9 cellular contexts compared by ENCODE assay signal in the genomic region with DNA sequence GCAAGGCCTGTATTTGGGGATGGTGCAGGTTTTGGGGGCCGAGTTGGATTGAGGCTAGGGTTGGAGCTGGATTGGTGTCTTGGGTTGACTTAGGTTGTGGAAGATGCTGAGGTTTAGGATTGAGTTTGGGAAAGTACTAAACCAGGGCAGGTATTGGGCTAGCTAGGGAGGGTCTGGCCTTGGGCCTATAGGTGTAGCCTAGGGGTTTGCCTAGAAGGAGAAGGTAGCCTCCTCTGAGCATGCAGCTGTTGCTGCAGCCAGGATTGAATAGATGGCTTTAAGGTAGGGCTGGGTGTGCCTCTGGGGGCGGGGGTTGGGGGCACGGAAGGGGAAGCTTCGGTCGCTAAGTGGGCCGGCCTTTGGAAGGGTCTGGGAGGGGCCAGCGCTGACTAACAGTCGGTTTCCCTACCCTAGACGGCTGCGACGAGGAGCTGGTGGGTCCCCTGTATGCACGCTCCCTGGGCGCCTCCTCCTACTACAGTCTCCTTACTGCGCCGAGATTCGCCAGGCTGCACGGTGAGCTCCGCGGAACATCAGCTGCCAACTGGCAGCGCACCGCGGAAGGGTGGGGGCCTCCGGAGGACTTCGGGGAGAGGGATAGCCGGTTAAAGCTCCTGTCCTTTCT. TPM values are rescaled to one million over a fixed set of nuclear protein-coding genes. Genes with fewer than 3 reads are reported as not detected.
DNase-seq lines count a peak whose midpoint lies in the region; ATAC-seq, FAIRE-seq and TF ChIP-seq lines count a peak whose summit lies in the region.
"Had no signal": no experiment of that assay in that cellular context is flagged by ENCODE, and none has a peak within 500 bp of the region (broad histone marks: within the 10 kb centered on the region; RNA-seq: fewer than 3 reads in every experiment).

No MANE protein-coding gene starts in this region.

- H3K79me2 ChIP-seq in HepG2 (ENCODE audit: insufficient read depth, low read length) = no peaks in the 10 kb centered on the region

- no peak overlapping the region for H2AFZ ChIP-seq in HepG2 (ENCODE audit: low read length)

- no peaks in the 10 kb centered on the region for H3K9me3 Mint-ChIP-seq in activated naive CD4-positive, alpha-beta T cell treated with anti-CD3 and anti-CD28 coated beads, Interleukin-2, amount 50 U/mL, for 24 hours
- H3K9me3 Mint-ChIP-seq in central memory CD8-positive, alpha-beta T cell = no peaks in the 10 kb centered on the region

- H3K9me3 ChIP-seq in HepG2 (ENCODE audit: low read length) (no peaks in the 10 kb centered on the region), upper lobe of right lung (no peaks in the 10 kb centered on the region)

- no peak overlapping the region for H3K27ac Mint-ChIP-seq in activated naive CD4-positive, alpha-beta T cell treated with anti-CD3 and anti-CD28 coated beads, Interleukin-2, amount 50 U/mL, for 24 hours
- H3K27ac Mint-ChIP-seq in central memory CD8-positive, alpha-beta T cell (ENCODE audit: low read depth) = no peak overlapping the region

- peaks cover 42% of the 10 kb centered on the region for H3K4me1 ChIP-seq in HepG2 (ENCODE audit: insufficient read depth, low read length)
- H3K4me1 ChIP-seq in upper lobe of right lung = peaks cover 48% of the 10 kb centered on the region

- 95% methylated on average over 25 of the region's 25 CpGs for WGBS in HepG2 (ENCODE audit: low lambda C conversion rate)

- in situ Hi-C loops in HepG2 (cut with HindIII; ENCODE audit: extremely low pct_ligation_motif_present, low pct_unique_long_range_greater_than_20kb) = no loop called here

- no peak for TF ChIP-seq RAD21 in HepG2 (CRISPR knock-in tag; IDR thresholded peaks at IDR 0.05)

- intact Hi-C loops in HepG2 (cut with micrococcal nuclease; ENCODE audit: unreplicated experiment) (no loop called here), upper lobe of right lung (cut with DNase I) (no loop called here)

- H3K36me3 ChIP-seq in HepG2 (replicated peaks in 1 of 2; ENCODE audit: control insufficient read depth in 1 of 2, insufficient read depth in 2 of 2, low read length in 2 of 2) (no peaks in the 10 kb centered on the region; a peak in 1 of 5 replicates), upper lobe of right lung (no peaks in the 10 kb centered on the region)

- H3K27me3 ChIP-seq in HepG2 (ENCODE audit: control insufficient read depth in 1 of 2, insufficient read depth in 2 of 2, low read length in 2 of 2) = no peaks in the 10 kb centered on the region
- no peaks in the 10 kb centered on the region for H3K27me3 ChIP-seq in upper lobe of right lung

- H3K36me3 Mint-ChIP-seq in activated naive CD4-positive, alpha-beta T cell treated with anti-CD3 and anti-CD28 coated beads, Interleukin-2, amount 50 U/mL, for 24 hours = no peaks in the 10 kb centered on the region
- peaks cover 9% of the 10 kb centered on the region for H3K36me3 Mint-ChIP-seq in central memory CD8-positive, alpha-beta T cell (ENCODE audit: insufficient read depth)

- FAIRE-seq in HepG2 (lab: Jason Lieb, UNC) = no peak
- FAIRE-seq: G401.6 had no signal

- no TSS peak for BruUV-seq in HepG2 (replicated peaks; lab: Mats Ljungman, UMichigan)

- peak overlapping the region; percentile 20 for H3K4me3 Mint-ChIP-seq in activated naive CD4-positive, alpha-beta T cell treated with anti-CD3 and anti-CD28 coated beads, Interleukin-2, amount 50 U/mL, for 24 hours
- H3K4me3 Mint-ChIP-seq in central memory CD8-positive, alpha-beta T cell = peak overlapping the region; percentile 59

- CTCF ChIA-PET in HepG2 (lab: Yijun Ruan, JAX; ENCODE audit: low intra/inter-chr PET ratio, low total read pairs) = no interaction called here

- no peak for TF ChIP-seq EP300 in HepG2 (IDR thresholded peaks at IDR 0.05; ENCODE audit: low read depth in 2 of 2, low read length in 2 of 2)
- no peak for TF ChIP-seq EP300 in HepG2 (CRISPR knock-in tag; IDR thresholded peaks at IDR 0.05; ENCODE audit: borderline replicate concordance)

- ATAC-seq in central memory CD8-positive, alpha-beta T cell (replicated peaks; ENCODE audit: extremely low read depth, poor library complexity, severe bottlenecking) = no peak
- ATAC-seq in HepG2 (no peak), upper lobe of right lung (peak; percentile 18), GM21367 (IDR thresholded peaks at IDR 0.05; ENCODE audit: unreplicated experiment) (no peak), GM21717 (IDR thresholded peaks at IDR 0.05; ENCODE audit: unreplicated experiment) (no peak)

- H4K20me1 ChIP-seq in HepG2 (ENCODE audit: insufficient read depth, low read length) = no peaks in the 10 kb centered on the region

- no peak for TF ChIP-seq POLR2A in HepG2 (IDR thresholded peaks at IDR 0.05; ENCODE audit: insufficient read depth in 1 of 2, low read depth in 2 of 2, low read length in 2 of 2)

- peak overlapping the region; percentile 48 for H3K27ac ChIP-seq in HepG2 (ENCODE audit: extremely low read length, insufficient read depth, low read length)
- no peak overlapping the region for H3K27ac ChIP-seq in upper lobe of right lung

- peaks cover 44% of the 10 kb centered on the region for H3K4me1 Mint-ChIP-seq in activated naive CD4-positive, alpha-beta T cell treated with anti-CD3 and anti-CD28 coated beads, Interleukin-2, amount 50 U/mL, for 24 hours
- H3K4me1 Mint-ChIP-seq in central memory CD8-positive, alpha-beta T cell = peaks cover 44% of the 10 kb centered on the region

- TF ChIP-seq CTCF in HepG2 (CRISPR knock-in tag; IDR thresholded peaks at IDR 0.05) (no peak), upper lobe of right lung (IDR thresholded peaks at IDR 0.05) (no peak)

- H3K27me3 Mint-ChIP-seq in activated naive CD4-positive, alpha-beta T cell treated with anti-CD3 and anti-CD28 coated beads, Interleukin-2, amount 50 U/mL, for 24 hours = peaks cover 22% of the 10 kb centered on the region
- peaks cover 34% of the 10 kb centered on the region for H3K27me3 Mint-ChIP-seq in central memory CD8-positive, alpha-beta T cell

- 0 out of 2 replicates have a peak overlapping the region, but pooled peaks have one; percentile 63 for H3K9ac ChIP-seq in HepG2 (ENCODE audit: insufficient read depth, low read depth, low read length)

- H3K4me2 ChIP-seq in HepG2 (ENCODE audit: low read depth, low read length) = peak overlapping the region; percentile 84

- H3K4me3 ChIP-seq in HepG2 (replicated peaks in 1 of 3; ENCODE audit: insufficient read depth in 1 of 3, low read depth in 2 of 3, low read length in 3 of 3) = peak overlapping the region; percentile 65 to 91 (median 80); a peak in 5 of 6 replicates
- H3K4me3 ChIP-seq in upper lobe of right lung = peak overlapping the region; percentile 48

- POLR2A ChIA-PET in HepG2 (lab: Yijun Ruan, JAX) = interaction anchor here (0.8 to 2.3 kb wide), 11 partner anchors 10 to 141 kb away, joined by 3 to 24 read pairs (median 6); a partner anchor contains a TSS

- DNase-seq in activated naive CD4-positive, alpha-beta T cell treated with anti-CD3 and anti-CD28 coated beads, Interleukin-2, amount 50 U/mL, for 16 hours = no peak
- no peak for DNase-seq in central memory CD8-positive, alpha-beta T cell (ENCODE audit: low spot score in 2 of 2)
- DNase-seq in HepG2 (ENCODE audit: low spot score) = no peak
- DNase-seq in upper lobe of right lung = peak; percentile 78
- no peak for DNase-seq in NCI-H2196 treated with DMSO at 0.1 percent for 48 hours (lab: John Stamatoyannopoulos, UW; ENCODE audit: unreplicated experiment)

RNA-seq across cellular contexts. Expression of a gene that starts 1.2 kb away (rescaled TPM):
- total RNA-seq in HepG2 (2016; rRNA removed; fragmentation: Illumina TruSeq; extraction: Trizol) (1.2 and 4.5 TPM in 2 replicates), upper lobe of right lung (6.5 TPM)
- total RNA-seq in HepG2 (2016; cell fraction: cytosol; rRNA removed; fragmentation: Illumina TruSeq; extraction: Trizol; ENCODE audit: low read depth) = 1.7 TPM in 2 replicates
- total RNA-seq in HepG2 (2016; cell fraction: insoluble cytoplasmic fraction; rRNA removed; fragmentation: Illumina TruSeq; extraction: Trizol) = 1.4 and 4.9 TPM in 2 replicates
- total RNA-seq in HepG2 (2016; cell fraction: membrane; rRNA removed; fragmentation: Illumina TruSeq; extraction: Trizol) = 1.1 and 1.5 TPM in 2 replicates
- 4.9 and 6.9 TPM in 2 replicates for total RNA-seq in HepG2 (2016; cell fraction: nucleus; rRNA removed; fragmentation: Illumina TruSeq; extraction: Trizol)
- polyA plus RNA-seq in HepG2 (2011; rRNA removed) = 7.7 and 10.7 TPM in 2 replicates
- polyA plus RNA-seq in HepG2 (2011; cell fraction: cytosol; rRNA removed) = 4.1 and 4.4 TPM in 2 replicates
- polyA plus RNA-seq in HepG2 (2011; cell fraction: nucleus; rRNA removed) = 62.6 and 69.7 TPM in 2 replicates
- 9.2 and 13.1 TPM in 2 replicates for polyA plus RNA-seq in HepG2 (2012)
- 0.15 and 0.23 TPM in 2 replicates for polyA plus RNA-seq in HepG2 (2016; cell fraction: cytosol; fragmentation: Illumina TruSeq; extraction: Trizol; ENCODE audit: low read depth)
- polyA plus RNA-seq in HepG2 (2016; cell fraction: insoluble cytoplasmic fraction; fragmentation: Illumina TruSeq; extraction: Trizol; ENCODE audit: low read depth) = 1.1 and 1.6 TPM in 2 replicates
- polyA plus RNA-seq in HepG2 (2016; cell fraction: membrane; fragmentation: Illumina TruSeq; extraction: Trizol; ENCODE audit: low read depth) = 0.47 and 0.51 TPM in 2 replicates
- polyA plus RNA-seq in HepG2 (2016; cell fraction: nucleus; fragmentation: Illumina TruSeq; extraction: Trizol; ENCODE audit: insufficient read depth, low read depth) = 19.8 and 23.5 TPM in 2 replicates
- polyA minus RNA-seq in HepG2 (2011; rRNA and poly(A)+ RNA removed; ENCODE audit: low replicate concordance) = 2.2 and 13.9 TPM in 2 replicates
- polyA minus RNA-seq in HepG2 (2011; cell fraction: cytosol; rRNA and poly(A)+ RNA removed) = 8.8 TPM in 2 replicates
- 12.2 and 13.8 TPM in 2 replicates for polyA minus RNA-seq in HepG2 (2011; cell fraction: nucleus; rRNA and poly(A)+ RNA removed)

RNA-seq across cellular contexts. Expression of a gene that starts 1.9 kb away (rescaled TPM):
- total RNA-seq in HepG2 (2016; rRNA removed; fragmentation: Illumina TruSeq; extraction: Trizol) (0.20 and 0.29 TPM in 2 replicates), upper lobe of right lung (1.4 TPM)
- 0.10 and 0.26 TPM in 2 replicates for total RNA-seq in HepG2 (2016; cell fraction: cytosol; rRNA removed; fragmentation: Illumina TruSeq; extraction: Trizol; ENCODE audit: low read depth)
- 0.15 and 0.48 TPM in 2 replicates for total RNA-seq in HepG2 (2016; cell fraction: insoluble cytoplasmic fraction; rRNA removed; fragmentation: Illumina TruSeq; extraction: Trizol)
- total RNA-seq in HepG2 (2016; cell fraction: membrane; rRNA removed; fragmentation: Illumina TruSeq; extraction: Trizol) = 0.24 and 0.37 TPM in 2 replicates
- total RNA-seq in HepG2 (2016; cell fraction: nucleus; rRNA removed; fragmentation: Illumina TruSeq; extraction: Trizol) = 0.38 and 0.47 TPM in 2 replicates
- 0.54 and 0.63 TPM in 2 replicates for polyA plus RNA-seq in HepG2 (2011; rRNA removed)
- 0.69 and 0.85 TPM in 2 replicates for polyA plus RNA-seq in HepG2 (2011; cell fraction: cytosol; rRNA removed)
- polyA plus RNA-seq in HepG2 (2011; cell fraction: nucleus; rRNA removed) = 6.7 and 9.2 TPM in 2 replicates
- polyA plus RNA-seq in HepG2 (2012) = 1.1 TPM in 2 replicates
- polyA plus RNA-seq in HepG2 (2016; cell fraction: cytosol; fragmentation: Illumina TruSeq; extraction: Trizol; ENCODE audit: low read depth) = 0.08 and 0.14 TPM in 2 replicates
- polyA plus RNA-seq in HepG2 (2016; cell fraction: insoluble cytoplasmic fraction; fragmentation: Illumina TruSeq; extraction: Trizol; ENCODE audit: low read depth) = 0.19 TPM in 1 of 2 replicates, not detected in the other
- 0.13 TPM in 1 of 2 replicates, not detected in the other for polyA plus RNA-seq in HepG2 (2016; cell fraction: membrane; fragmentation: Illumina TruSeq; extraction: Trizol; ENCODE audit: low read depth)
- 1.4 and 2.1 TPM in 2 replicates for polyA plus RNA-seq in HepG2 (2016; cell fraction: nucleus; fragmentation: Illumina TruSeq; extraction: Trizol; ENCODE audit: insufficient read depth, low read depth)
- 0.19 and 0.62 TPM in 2 replicates for polyA minus RNA-seq in HepG2 (2011; rRNA and poly(A)+ RNA removed; ENCODE audit: low replicate concordance)
- polyA minus RNA-seq in HepG2 (2011; cell fraction: cytosol; rRNA and poly(A)+ RNA removed) = 0.40 and 0.62 TPM in 2 replicates
- 0.77 and 0.87 TPM in 2 replicates for polyA minus RNA-seq in HepG2 (2011; cell fraction: nucleus; rRNA and poly(A)+ RNA removed)

RNA-seq across cellular contexts. Expression of a gene that starts 6.7 kb away (rescaled TPM):
- total RNA-seq in HepG2 (2016; rRNA removed; fragmentation: Illumina TruSeq; extraction: Trizol) = 9.3 and 19.9 TPM in 2 replicates
- 2.9 and 5.1 TPM in 2 replicates for total RNA-seq in HepG2 (2016; cell fraction: cytosol; rRNA removed; fragmentation: Illumina TruSeq; extraction: Trizol; ENCODE audit: low read depth)
- 10.2 and 18.9 TPM in 2 replicates for total RNA-seq in HepG2 (2016; cell fraction: insoluble cytoplasmic fraction; rRNA removed; fragmentation: Illumina TruSeq; extraction: Trizol)
- total RNA-seq in HepG2 (2016; cell fraction: membrane; rRNA removed; fragmentation: Illumina TruSeq; extraction: Trizol) = 8.9 and 10.3 TPM in 2 replicates
- 10.2 and 14.4 TPM in 2 replicates for total RNA-seq in HepG2 (2016; cell fraction: nucleus; rRNA removed; fragmentation: Illumina TruSeq; extraction: Trizol)
- 6.0 and 7.5 TPM in 2 replicates for polyA plus RNA-seq in HepG2 (2011; rRNA removed)
- 3.4 and 6.4 TPM in 2 replicates for polyA plus RNA-seq in HepG2 (2011; cell fraction: cytosol; rRNA removed)
- polyA plus RNA-seq in HepG2 (2011; cell fraction: nucleus; rRNA removed) = 38.3 and 39.7 TPM in 2 replicates
- 7.4 and 10.5 TPM in 2 replicates for polyA plus RNA-seq in HepG2 (2012)
- polyA plus RNA-seq in HepG2 (2016; cell fraction: cytosol; fragmentation: Illumina TruSeq; extraction: Trizol; ENCODE audit: low read depth) = 2.3 and 2.4 TPM in 2 replicates
- 8.9 and 12.6 TPM in 2 replicates for polyA plus RNA-seq in HepG2 (2016; cell fraction: insoluble cytoplasmic fraction; fragmentation: Illumina TruSeq; extraction: Trizol; ENCODE audit: low read depth)
- 5.4 and 5.8 TPM in 2 replicates for polyA plus RNA-seq in HepG2 (2016; cell fraction: membrane; fragmentation: Illumina TruSeq; extraction: Trizol; ENCODE audit: low read depth)
- 31.7 and 34.0 TPM in 2 replicates for polyA plus RNA-seq in HepG2 (2016; cell fraction: nucleus; fragmentation: Illumina TruSeq; extraction: Trizol; ENCODE audit: insufficient read depth, low read depth)
- polyA minus RNA-seq in HepG2 (2011; rRNA and poly(A)+ RNA removed; ENCODE audit: low replicate concordance) = 7.4 and 8.5 TPM in 2 replicates
- polyA minus RNA-seq in HepG2 (2011; cell fraction: cytosol; rRNA and poly(A)+ RNA removed) = 5.2 and 7.6 TPM in 2 replicates
- polyA minus RNA-seq in HepG2 (2011; cell fraction: nucleus; rRNA and poly(A)+ RNA removed) = 6.4 and 7.6 TPM in 2 replicates
- 26.4 TPM for total RNA-seq in upper lobe of right lung

RNA-seq across cellular contexts. Expression of a gene that starts 24.4 kb away (rescaled TPM):
- 6.6 and 16.0 TPM in 2 replicates for total RNA-seq in HepG2 (2016; rRNA removed; fragmentation: Illumina TruSeq; extraction: Trizol)
- 6.2 and 7.8 TPM in 2 replicates for total RNA-seq in HepG2 (2016; cell fraction: cytosol; rRNA removed; fragmentation: Illumina TruSeq; extraction: Trizol; ENCODE audit: low read depth)
- total RNA-seq in HepG2 (2016; cell fraction: insoluble cytoplasmic fraction; rRNA removed; fragmentation: Illumina TruSeq; extraction: Trizol) = 5.9 and 16.8 TPM in 2 replicates
- 10.7 and 11.2 TPM in 2 replicates for total RNA-seq in HepG2 (2016; cell fraction: membrane; rRNA removed; fragmentation: Illumina TruSeq; extraction: Trizol)
- 22.8 and 25.9 TPM in 2 replicates for total RNA-seq in HepG2 (2016; cell fraction: nucleus; rRNA removed; fragmentation: Illumina TruSeq; extraction: Trizol)
- polyA plus RNA-seq in HepG2 (2011; rRNA removed) = 42.3 and 48.3 TPM in 2 replicates
- polyA plus RNA-seq in HepG2 (2011; cell fraction: cytosol; rRNA removed) = 26.1 and 26.6 TPM in 2 replicates
- polyA plus RNA-seq in HepG2 (2011; cell fraction: nucleus; rRNA removed) = 251 and 257 TPM in 2 replicates
- polyA plus RNA-seq in HepG2 (2012) = 33.9 and 38.4 TPM in 2 replicates
- polyA plus RNA-seq in HepG2 (2016; cell fraction: cytosol; fragmentation: Illumina TruSeq; extraction: Trizol; ENCODE audit: low read depth) = 10.7 and 13.2 TPM in 2 replicates
- 13.2 and 18.2 TPM in 2 replicates for polyA plus RNA-seq in HepG2 (2016; cell fraction: insoluble cytoplasmic fraction; fragmentation: Illumina TruSeq; extraction: Trizol; ENCODE audit: low read depth)
- 19.9 and 20.4 TPM in 2 replicates for polyA plus RNA-seq in HepG2 (2016; cell fraction: membrane; fragmentation: Illumina TruSeq; extraction: Trizol; ENCODE audit: low read depth)
- 85.4 and 93.9 TPM in 2 replicates for polyA plus RNA-seq in HepG2 (2016; cell fraction: nucleus; fragmentation: Illumina TruSeq; extraction: Trizol; ENCODE audit: insufficient read depth, low read depth)
- polyA minus RNA-seq in HepG2 (2011; rRNA and poly(A)+ RNA removed; ENCODE audit: low replicate concordance) = 4.8 and 24.0 TPM in 2 replicates
- 8.4 and 8.6 TPM in 2 replicates for polyA minus RNA-seq in HepG2 (2011; cell fraction: cytosol; rRNA and poly(A)+ RNA removed)
- polyA minus RNA-seq in HepG2 (2011; cell fraction: nucleus; rRNA and poly(A)+ RNA removed) = 41.6 and 47.0 TPM in 2 replicates
- total RNA-seq in upper lobe of right lung = 19.8 TPM
